In genomic region chr15:71174360-71174759, GRCh38 we compare ENCODE assay signal across 6 cellular contexts. TPM values are rescaled to one million over a fixed set of nuclear protein-coding genes. Genes with fewer than 3 reads are reported as not detected.
"Had no signal": no experiment of that assay in that cellular context is flagged by ENCODE, and none has a peak within 500 bp of the region (broad histone marks: within the 10 kb centered on the region; RNA-seq: fewer than 3 reads in every experiment).

No MANE protein-coding gene starts in this region.

RNA-seq across cellular contexts. Expression of gene THSD4, which starts 59.1 kb away (rescaled TPM):
- total RNA-seq: activated CD4-positive, alpha-beta memory T cell treated with anti-CD3 and anti-CD28 coated beads for 36 hours; activated CD4-positive, alpha-beta T cell treated with anti-CD3 and anti-CD28 coated beads for 36 hours; activated CD8-positive, alpha-beta memory T cell treated with anti-CD3 and anti-CD28 coated beads, Interleukin-2, amount 10 ng/mL, durations not matched to agents 7 days and 5 days; activated CD8-positive, alpha-beta T cell treated with anti-CD3 and anti-CD28 coated beads for 36 hours; activated naive CD8-positive, alpha-beta T cell treated with anti-CD3 and anti-CD28 coated beads, Interleukin-2, amount 10 ng/mL, durations not matched to agents 7 days and 5 days; activated T-helper 2 cell treated with anti-CD3 and anti-CD28 coated beads, Interferon-gamma antibody, Interleukin-2, Interleukin-4, amounts not matched to agents 10 μg/mL and 5 μg/mL and 100 μg/mL, durations not matched to agents 14 hours and 24 hours and 36 hours had no signal
